Comparison of ENCODE assay signal across 16 cellular contexts in the genomic region with DNA sequence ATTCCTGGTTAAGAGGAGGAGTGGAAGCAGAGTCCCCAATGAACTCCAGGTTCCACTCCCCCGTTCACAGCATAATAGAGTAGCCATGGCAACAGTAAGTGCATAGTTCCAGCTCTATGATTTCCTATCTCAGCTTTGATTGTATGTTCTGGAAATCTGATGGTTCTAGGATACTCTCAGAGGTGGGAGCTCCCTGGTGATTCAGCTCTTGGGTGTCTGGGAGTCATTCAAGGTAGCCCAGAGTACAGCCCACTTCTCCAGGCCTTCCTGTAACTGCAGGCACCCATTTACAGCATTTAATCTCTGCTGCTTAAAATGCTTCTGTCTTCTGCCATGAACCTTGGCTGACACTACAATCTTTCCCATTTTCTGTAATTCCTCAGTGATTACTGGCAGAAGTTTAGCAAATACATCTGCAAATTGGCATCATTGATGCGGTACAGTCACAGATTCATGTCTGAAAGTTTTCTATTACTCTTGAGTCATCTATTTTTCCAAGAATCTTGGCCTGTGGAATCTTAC.
DNase-seq lines count a peak whose midpoint lies in the region; ATAC-seq and TF ChIP-seq lines count a peak whose summit lies in the region.
"Had no signal": no experiment of that assay in that cellular context is flagged by ENCODE, and none has a peak within 500 bp of the region (broad histone marks: within the 10 kb centered on the region; RNA-seq: fewer than 3 reads in every experiment).

No MANE protein-coding gene starts in this region.

- H3K4me1 ChIP-seq in GM23248 (ENCODE audit: insufficient read depth): peaks cover 34% of the 10 kb centered on the region
- H3K4me1 ChIP-seq: lower lobe of right lung had no signal

- WGBS in GM23248 (ENCODE audit: low coverage in 1 of 2, low lambda C conversion rate in 2 of 2, missing lambda C conversion rate in 2 of 2), 2 experiments: 2 to 3% methylated on average over 2 of the region's 2 CpGs

- H3K9ac ChIP-seq in GM23248: peak overlapping the region; percentile 51

- H2AFZ ChIP-seq in GM23248: no peak overlapping the region

- ATAC-seq in SK-N-SH treated with all-trans-retinoic acid at 6 μM for 48 hours (peak; percentile 97), sciatic nerve (peak; percentile 70), HG02852 (IDR thresholded peaks at IDR 0.05; ENCODE audit: unreplicated experiment) (no peak)

- H3K4me2 ChIP-seq in GM23248 (ENCODE audit: unreplicated experiment): peak overlapping the region; percentile 70

- H4K20me1 ChIP-seq in GM23248 (ENCODE audit: insufficient read depth): no peaks in the 10 kb centered on the region

- no peaks in the 10 kb centered on the region for H3K9me2 ChIP-seq in GM23248 (ENCODE audit: insufficient read depth)

- peak overlapping the region; percentile 86 for H3K27ac ChIP-seq in GM23248
- H3K27ac ChIP-seq: lower lobe of right lung, VCaP had no signal

- intact Hi-C loops in sciatic nerve (cut with DNase I): no loop called here

- DNase-seq in GM23248: peak; percentile 94
- DNase-seq in fibroblast of the conjunctiva (ENCODE audit: low read depth): peak; percentile 66
- DNase-seq in sciatic nerve (ENCODE audit: low spot score): no peak
- no peak for DNase-seq in NOMO-1 (lab: John Stamatoyannopoulos, UW; ENCODE audit: unreplicated experiment in 2 of 2)
- no peak for DNase-seq in KG1 (lab: John Stamatoyannopoulos, UW)
- DNase-seq in pons (ENCODE audit: low spot score): no peak
- DNase-seq: activated naive CD8-positive, alpha-beta T cell treated with anti-CD3 and anti-CD28 coated beads for 36 hours; lower lobe of right lung; NCI-H1092 treated with DMSO at 0.1 percent for 48 hours; NCI-H526 treated with DMSO at 0.1 percent for 48 hours; SHP77; stimulated activated CD8-positive, alpha-beta memory T cell treated with anti-CD3 and anti-CD28 coated beads, Interleukin-4, amount 100 ng/mL, for 48 hours; trophoblast cell had no signal

- H3K4me3 ChIP-seq in GM23248: peak overlapping the region; percentile 27; the same call in 1 of the 2 replicates
- H3K4me3 ChIP-seq: lower lobe of right lung had no signal

- H3F3A ChIP-seq in GM23248 (ENCODE audit: insufficient read depth): peaks cover 24% of the 10 kb centered on the region

- no peaks in the 10 kb centered on the region for H3K79me2 ChIP-seq in GM23248 (ENCODE audit: insufficient read depth)

- in situ Hi-C loops in GM23248 (cut with MboI): no loop called here

- no peaks in the 10 kb centered on the region for H3K27me3 ChIP-seq in GM23248 (replicated peaks; ENCODE audit: insufficient read depth)

- no peaks in the 10 kb centered on the region for H3K36me3 ChIP-seq in GM23248 (ENCODE audit: low read depth)
- H3K36me3 ChIP-seq: lower lobe of right lung had no signal

- H3K9me3 ChIP-seq in GM23248 (ENCODE audit: low read depth): no peaks in the 10 kb centered on the region
- H3K9me3 ChIP-seq: lower lobe of right lung had no signal

TF ChIP-seq in SK-N-SH treated with all-trans-retinoic acid at 6 μM for 48 hours, 23 proteins besides CTCF, POLR2A, EP300 and RAD21 (continues in another document):
- TF ChIP-seq SNAI2 (CRISPR knock-in tag; IDR thresholded peaks at IDR 0.05) (no peak), TOX (CRISPR knock-in tag; IDR thresholded peaks at IDR 0.05; ENCODE audit: borderline replicate concordance) (peak; percentile 78; the same call in 1 of the 2 replicates), POU6F1 (CRISPR knock-in tag; IDR thresholded peaks at IDR 0.05; ENCODE audit: borderline replicate concordance, low read depth) (peak; percentile 14; the same call in 1 of the 2 replicates), ZFP30 (CRISPR knock-in tag; IDR thresholded peaks at IDR 0.05) (peak; percentile 72), RARB (CRISPR knock-in tag; IDR thresholded peaks at IDR 0.05) (peak; percentile 71; the same call in 1 of the 2 replicates), TCF4 (CRISPR knock-in tag; IDR thresholded peaks at IDR 0.05; ENCODE audit: borderline replicate concordance) (peak; percentile 49), ZNF565 (CRISPR knock-in tag; conservative IDR thresholded peaks at IDR 0.05; ENCODE audit: low read depth) (no peak), CSDC2 (CRISPR knock-in tag; IDR thresholded peaks at IDR 0.05) (0 out of 2 replicates have a peak, but pooled peaks have one; percentile 9), GLIS3 (CRISPR knock-in tag; IDR thresholded peaks at IDR 0.05) (no peak), BACH2 (CRISPR knock-in tag; IDR thresholded peaks at IDR 0.05; ENCODE audit: borderline replicate concordance) (no peak), ZNF8 (CRISPR knock-in tag; IDR thresholded peaks at IDR 0.05) (no peak), PPARA (CRISPR knock-in tag; IDR thresholded peaks at IDR 0.05; ENCODE audit: borderline replicate concordance) (no peak), ESRRG (CRISPR knock-in tag; IDR thresholded peaks at IDR 0.05) (no peak), ZNF70 (CRISPR knock-in tag; IDR thresholded peaks at IDR 0.05) (no peak), ZFP3 (CRISPR knock-in tag; IDR thresholded peaks at IDR 0.05) (no peak), ISL1 (CRISPR knock-in tag; IDR thresholded peaks at IDR 0.05) (peak; percentile 98), CSRNP3 (CRISPR knock-in tag; IDR thresholded peaks at IDR 0.05) (no peak), ARNTL (CRISPR knock-in tag; IDR thresholded peaks at IDR 0.05; ENCODE audit: borderline replicate concordance, low read depth) (no peak), ZC3H10 (CRISPR knock-in tag; IDR thresholded peaks at IDR 0.05) (peak; percentile 85)
- TF ChIP-seq, protein P1, sequence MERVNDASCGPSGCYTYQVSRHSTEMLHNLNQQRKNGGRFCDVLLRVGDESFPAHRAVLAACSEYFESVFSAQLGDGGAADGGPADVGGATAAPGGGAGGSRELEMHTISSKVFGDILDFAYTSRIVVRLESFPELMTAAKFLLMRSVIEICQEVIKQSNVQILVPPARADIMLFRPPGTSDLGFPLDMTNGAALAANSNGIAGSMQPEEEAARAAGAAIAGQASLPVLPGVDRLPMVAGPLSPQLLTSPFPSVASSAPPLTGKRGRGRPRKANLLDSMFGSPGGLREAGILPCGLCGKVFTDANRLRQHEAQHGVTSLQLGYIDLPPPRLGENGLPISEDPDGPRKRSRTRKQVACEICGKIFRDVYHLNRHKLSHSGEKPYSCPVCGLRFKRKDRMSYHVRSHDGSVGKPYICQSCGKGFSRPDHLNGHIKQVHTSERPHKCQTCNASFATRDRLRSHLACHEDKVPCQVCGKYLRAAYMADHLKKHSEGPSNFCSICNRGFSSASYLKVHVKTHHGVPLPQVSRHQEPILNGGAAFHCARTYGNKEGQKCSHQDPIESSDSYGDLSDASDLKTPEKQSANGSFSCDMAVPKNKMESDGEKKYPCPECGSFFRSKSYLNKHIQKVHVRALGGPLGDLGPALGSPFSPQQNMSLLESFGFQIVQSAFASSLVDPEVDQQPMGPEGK (CRISPR knock-in tag; IDR thresholded peaks at IDR 0.05; ENCODE audit: borderline replicate concordance): peak; percentile 87; the same call in 1 of the 2 replicates
- TF ChIP-seq, protein P2, sequence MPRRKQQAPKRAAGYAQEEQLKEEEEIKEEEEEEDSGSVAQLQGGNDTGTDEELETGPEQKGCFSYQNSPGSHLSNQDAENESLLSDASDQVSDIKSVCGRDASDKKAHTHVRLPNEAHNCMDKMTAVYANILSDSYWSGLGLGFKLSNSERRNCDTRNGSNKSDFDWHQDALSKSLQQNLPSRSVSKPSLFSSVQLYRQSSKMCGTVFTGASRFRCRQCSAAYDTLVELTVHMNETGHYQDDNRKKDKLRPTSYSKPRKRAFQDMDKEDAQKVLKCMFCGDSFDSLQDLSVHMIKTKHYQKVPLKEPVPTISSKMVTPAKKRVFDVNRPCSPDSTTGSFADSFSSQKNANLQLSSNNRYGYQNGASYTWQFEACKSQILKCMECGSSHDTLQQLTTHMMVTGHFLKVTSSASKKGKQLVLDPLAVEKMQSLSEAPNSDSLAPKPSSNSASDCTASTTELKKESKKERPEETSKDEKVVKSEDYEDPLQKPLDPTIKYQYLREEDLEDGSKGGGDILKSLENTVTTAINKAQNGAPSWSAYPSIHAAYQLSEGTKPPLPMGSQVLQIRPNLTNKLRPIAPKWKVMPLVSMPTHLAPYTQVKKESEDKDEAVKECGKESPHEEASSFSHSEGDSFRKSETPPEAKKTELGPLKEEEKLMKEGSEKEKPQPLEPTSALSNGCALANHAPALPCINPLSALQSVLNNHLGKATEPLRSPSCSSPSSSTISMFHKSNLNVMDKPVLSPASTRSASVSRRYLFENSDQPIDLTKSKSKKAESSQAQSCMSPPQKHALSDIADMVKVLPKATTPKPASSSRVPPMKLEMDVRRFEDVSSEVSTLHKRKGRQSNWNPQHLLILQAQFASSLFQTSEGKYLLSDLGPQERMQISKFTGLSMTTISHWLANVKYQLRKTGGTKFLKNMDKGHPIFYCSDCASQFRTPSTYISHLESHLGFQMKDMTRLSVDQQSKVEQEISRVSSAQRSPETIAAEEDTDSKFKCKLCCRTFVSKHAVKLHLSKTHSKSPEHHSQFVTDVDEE (CRISPR knock-in tag; IDR thresholded peaks at IDR 0.05): 0 out of 2 replicates have a peak, but pooled peaks have one; percentile 65

Comparison
In these comparisons a context has a peak if more than half of its experiments do, and no peak if none do; other contexts are left out.
1. DNase-seq: peak in GM23248 (single experiment) and fibroblast of the conjunctiva (single experiment); none in sciatic nerve (single experiment), NOMO-1 (0 of 2), KG1 (single experiment) and pons (single experiment).